Comparison of ENCODE assay signal across 8 cellular contexts in genomic region chr10:73848821-73849489, GRCh38. TPM values are rescaled to one million over a fixed set of nuclear protein-coding genes. Genes with fewer than 3 reads are reported as not detected.
DNase-seq lines count a peak whose midpoint lies in the region; ATAC-seq and TF ChIP-seq lines count a peak whose summit lies in the region.

No MANE protein-coding gene starts in this region.

- H3K4me1 Mint-ChIP-seq in activated naive CD8-positive, alpha-beta T cell treated with anti-CD3 and anti-CD28 coated beads, Interleukin-2, amount 10 ng/mL, durations not matched to agents 7 days and 5 days, result peaks cover 15% of the 10 kb centered on the region

- H3K36me3 ChIP-seq in HAP-1 (replicated peaks), result peaks cover 44% of the 10 kb centered on the region
- H3K36me3 ChIP-seq in MG63, result peaks cover 56% of the 10 kb centered on the region
- peaks cover 0 to 80% (median 48%) of the 10 kb centered on the region in 9 donors for H3K36me3 ChIP-seq in heart left ventricle
- peaks cover 2 to 87% of the 10 kb centered on the region in 2 donors for H3K36me3 ChIP-seq in psoas muscle (ENCODE audit: insufficient read depth in 1 of 2, low read depth in 1 of 2)
- no peaks in the 10 kb centered on the region for H3K36me3 ChIP-seq in uterus

- H3K27ac ChIP-seq in heart left ventricle (peak overlapping the region; percentile 7 to 88 (median 61)), psoas muscle (peak overlapping the region; percentile 58), uterus (peak overlapping the region; percentile 94 to 98)

- intact Hi-C loops in heart left ventricle (cut with DNase I), result loop anchor here (1.0 to 10.0 kb wide), 5 partner anchors 30 to 236 kb away; no protein-coding TSS in a partner anchor
- intact Hi-C loops in psoas muscle (cut with DNase I), result loop anchor here (1.0 kb wide), 1 partner anchor 30 kb away; no protein-coding TSS in a partner anchor
- intact Hi-C loops in uterus (cut with DNase I; ENCODE audit: low total_unique reads), result loop anchor here (2.0 kb wide), 1 partner anchor 30 kb away; no protein-coding TSS in a partner anchor

- ATAC-seq in activated naive CD8-positive, alpha-beta T cell treated with anti-CD3 and anti-CD28 coated beads, Interleukin-2, amount 10 ng/mL, durations not matched to agents 7 days and 5 days (ENCODE audit: low read depth), result peak; percentile 98
- ATAC-seq in heart left ventricle (peak; percentile 80 to 93 (median 92)), psoas muscle (peak; percentile 89 to 95 (median 91))

- H3K9me3 ChIP-seq in HAP-1 (no peaks in the 10 kb centered on the region), MG63 (no peaks in the 10 kb centered on the region), heart left ventricle (no peaks in the 10 kb centered on the region), psoas muscle (no peaks in the 10 kb centered on the region), uterus (no peaks in the 10 kb centered on the region)

- H3K4me3 ChIP-seq in HAP-1 (no peak overlapping the region), MG63 (no peak overlapping the region), heart left ventricle (peak overlapping the region in 6 of 12 donors; percentile 8 to 29 (median 16)), psoas muscle (no peak overlapping the region), uterus (no peak overlapping the region)

- TF ChIP-seq POLR2A in heart left ventricle (IDR thresholded peaks at IDR 0.05) (no peak), uterus (IDR thresholded peaks at IDR 0.05) (no peak)

- no peaks in the 10 kb centered on the region for H3K27me3 Mint-ChIP-seq in activated naive CD8-positive, alpha-beta T cell treated with anti-CD3 and anti-CD28 coated beads, Interleukin-2, amount 10 ng/mL, durations not matched to agents 7 days and 5 days

- H3K4me1 ChIP-seq in HAP-1 (no peaks in the 10 kb centered on the region), heart left ventricle (peaks cover 0 to 29% (median 14%) of the 10 kb centered on the region in 12 donors), psoas muscle (peaks cover 4% of the 10 kb centered on the region), uterus (peaks cover 4 to 23% of the 10 kb centered on the region in 2 donors)

- peak; percentile 93 for DNase-seq in GM10266 (ENCODE audit: extremely low spot score)
- DNase-seq in HAP-1 (ENCODE audit: low spot score in 2 of 2), result peak; percentile 61 to 89
- DNase-seq in MG63, result peak; percentile 62
- DNase-seq in SW480 (ENCODE audit: low spot score), result peak; percentile 55
- DNase-seq in activated naive CD8-positive, alpha-beta T cell treated with anti-CD3 and anti-CD28 coated beads, Interleukin-2, amount 10 ng/mL, durations not matched to agents 7 days and 5 days, result peak; percentile 95
- DNase-seq in heart left ventricle, result peak; percentile 81 to 91 (median 84)
- peak; percentile 86 to 92 for DNase-seq in psoas muscle
- peak; percentile 88 for DNase-seq in uterus

- 25 to 37% (median 35%) methylated on average over 16 to 17 of the region's 17 CpGs for WGBS in heart left ventricle, 4 donors
- 36 to 41% (median 38%) methylated on average over 17 of the region's 17 CpGs for WGBS in psoas muscle, 3 donors

- peaks cover 26% of the 10 kb centered on the region for H3K36me3 Mint-ChIP-seq in activated naive CD8-positive, alpha-beta T cell treated with anti-CD3 and anti-CD28 coated beads, Interleukin-2, amount 10 ng/mL, durations not matched to agents 7 days and 5 days

- peak overlapping the region; percentile 50 for H3K27ac Mint-ChIP-seq in activated naive CD8-positive, alpha-beta T cell treated with anti-CD3 and anti-CD28 coated beads, Interleukin-2, amount 10 ng/mL, durations not matched to agents 7 days and 5 days

- peak overlapping the region; percentile 47 for H3K4me3 Mint-ChIP-seq in activated naive CD8-positive, alpha-beta T cell treated with anti-CD3 and anti-CD28 coated beads, Interleukin-2, amount 10 ng/mL, durations not matched to agents 7 days and 5 days

- in situ Hi-C loops in HAP-1 (cut with MboI; ENCODE audit: low sequenced_read_pairs), result loop anchor here (5.0 kb wide), 1 partner anchor 33 kb away; no protein-coding TSS in a partner anchor

- H3K27me3 ChIP-seq in HAP-1 (ENCODE audit: low read depth), result no peaks in the 10 kb centered on the region
- H3K27me3 ChIP-seq in MG63, result no peaks in the 10 kb centered on the region
- H3K27me3 ChIP-seq in heart left ventricle, result no peaks in the 10 kb centered on the region
- no peaks in the 10 kb centered on the region for H3K27me3 ChIP-seq in psoas muscle (ENCODE audit: insufficient read depth in 3 of 3, low read length in 2 of 3)
- H3K27me3 ChIP-seq in uterus, result no peaks in the 10 kb centered on the region

- no peaks in the 10 kb centered on the region for H3K9me3 Mint-ChIP-seq in activated naive CD8-positive, alpha-beta T cell treated with anti-CD3 and anti-CD28 coated beads, Interleukin-2, amount 10 ng/mL, durations not matched to agents 7 days and 5 days

- POLR2A ChIA-PET in activated naive CD8-positive, alpha-beta T cell treated with anti-CD3 and anti-CD28 coated beads, Interleukin-2, amount 10 ng/mL, durations not matched to agents 7 days and 5 days (lab: Charles Lee), result interaction anchor here (0.5 to 3.4 kb wide), 8 partner anchors 11 to 1377 kb away, joined by 3 to 20 read pairs (median 4); partner anchors contain the start of gene CAMK2G

- TF ChIP-seq CTCF in GM10266 (IDR thresholded peaks at IDR 0.05; ENCODE audit: control insufficient read depth, insufficient read depth, low read depth, missing control alignments) (peak; percentile 99), heart left ventricle (IDR thresholded peaks at IDR 0.05) (peak; percentile 99 to 100 (median 100)), psoas muscle (IDR thresholded peaks at IDR 0.05) (peak; percentile 99), uterus (IDR thresholded peaks at IDR 0.05) (peak; percentile 98 to 100 (median 98))

RNA-seq across cellular contexts. Expression of gene CAMK2G, which starts 25.4 kb away (rescaled TPM):
- total RNA-seq in MG63 (2014; rRNA removed; shearing (Covaris generic); ENCODE audit: low replicate concordance), result 16.5 and 24.0 TPM in 2 replicates
- 10 to 100 TPM; 48.6 to 53.5 TPM for total RNA-seq in activated naive CD8-positive, alpha-beta T cell treated with anti-CD3 and anti-CD28 coated beads, Interleukin-2, amount 10 ng/mL, durations not matched to agents 7 days and 5 days
- total RNA-seq in heart left ventricle, result 10 to 100 TPM; 10.4 to 18.6 (median 14.7) TPM
- polyA plus RNA-seq in heart left ventricle, result 10 to 100 TPM in 1 of 2 donors, 1 to 10 TPM in 1; 8.0 to 11.3 TPM
- 10 to 100 TPM; 34.2 to 60.3 (median 50.8) TPM for total RNA-seq in psoas muscle
- polyA plus RNA-seq in psoas muscle, result 10 to 100 TPM; 15.8 to 58.5 (median 34.4) TPM
- 10 to 100 TPM; 17.9 to 79.9 (median 40.0) TPM for total RNA-seq in uterus

RNA-seq across cellular contexts. Expression of gene NDST2, which starts 37.6 kb away (rescaled TPM):
- total RNA-seq in MG63 (2014; rRNA removed; shearing (Covaris generic); ENCODE audit: low replicate concordance), result 1.8 and 4.2 TPM in 2 replicates
- 10 to 100 TPM; 80.1 to 82.0 TPM for total RNA-seq in activated naive CD8-positive, alpha-beta T cell treated with anti-CD3 and anti-CD28 coated beads, Interleukin-2, amount 10 ng/mL, durations not matched to agents 7 days and 5 days
- 10 to 100 TPM in 6 of 9 donors, 1 to 10 TPM in 3; 5.8 to 32.3 (median 12.3) TPM for total RNA-seq in heart left ventricle
- 1 to 10 TPM; 8.3 to 9.4 TPM for polyA plus RNA-seq in heart left ventricle
- total RNA-seq in psoas muscle, result 10 to 100 TPM in 3 of 4 donors, 1 to 10 TPM in 1; 9.4 to 14.5 (median 12.0) TPM
- 1 to 10 TPM; 4.5 to 8.6 (median 7.8) TPM for polyA plus RNA-seq in psoas muscle
- 10 to 100 TPM in 3 of 4 donors, 1 to 10 TPM in 1; 5.9 to 47.8 (median 14.1) TPM for total RNA-seq in uterus
